ENCODE assay signal across 14 cellular contexts in genomic region chr1:32275424-32275823, GRCh38. TPM values are rescaled to one million over a fixed set of nuclear protein-coding genes. Genes with fewer than 3 reads are reported as not detected.
DNase-seq lines count a peak whose midpoint lies in the region; ATAC-seq and TF ChIP-seq lines count a peak whose summit lies in the region.
"Had no signal": no experiment of that assay in that cellular context is flagged by ENCODE, and none has a peak within 500 bp of the region (broad histone marks: within the 10 kb centered on the region; RNA-seq: fewer than 3 reads in every experiment).

No MANE protein-coding gene starts in this region.

- ATAC-seq in CD8-positive, alpha-beta T cell = no peak
- no peak for ATAC-seq in naive thymus-derived CD8-positive, alpha-beta T cell
- no peak for ATAC-seq in GM21529 (IDR thresholded peaks at IDR 0.05; ENCODE audit: unreplicated experiment)
- ATAC-seq: activated CD8-positive, alpha-beta memory T cell treated with anti-CD3 and anti-CD28 coated beads, Interleukin-2, amount 10 ng/mL, durations not matched to agents 7 days and 5 days; GM12878 had no signal

- CTCF ChIA-PET in CD8-positive, alpha-beta T cell (lab: Charles Lee) = interaction anchor here (0.9 to 2.1 kb wide), 5 partner anchors 15 to 60 kb away, joined by 3 to 8 read pairs (median 5); no protein-coding TSS in a partner anchor

- peak in 1 of 7 experiments; percentile 17 for DNase-seq in CD8-positive, alpha-beta T cell
- DNase-seq in colonic mucosa = peak; percentile 44
- no peak for DNase-seq in naive thymus-derived CD8-positive, alpha-beta T cell
- DNase-seq in brain microvascular endothelial cell = no peak
- no peak for DNase-seq in activated T-helper 2 cell treated with anti-CD3 and anti-CD28 coated beads, Interferon-gamma antibody, Interleukin-2, Interleukin-4, amounts not matched to agents 10 μg/mL and 5 μg/mL and 100 μg/mL, durations not matched to agents 14 hours and 24 hours and 36 hours (ENCODE audit: low spot score)
- no peak for DNase-seq in hypothalamus (lab: John Stamatoyannopoulos, UW)
- DNase-seq: activated CD8-positive, alpha-beta memory T cell treated with anti-CD3 and anti-CD28 coated beads, Interleukin-2, amount 10 ng/mL, durations not matched to agents 7 days and 5 days; Calu3; SW 1271 had no signal

- TF ChIP-seq CTCF in CD8-positive, alpha-beta T cell (IDR thresholded peaks at IDR 0.05) = no peak
- no peak for TF ChIP-seq CTCF in colonic mucosa (IDR thresholded peaks at IDR 0.05)
- no peak for TF ChIP-seq CTCF in brain microvascular endothelial cell (IDR thresholded peaks at IDR 0.05; ENCODE audit: low read depth, low read length, missing control alignments)

- peaks cover 62% of the 10 kb centered on the region for H3K4me1 Mint-ChIP-seq in CD8-positive, alpha-beta T cell (ENCODE audit: low read depth)
- peaks cover 45 to 82% (median 63%) of the 10 kb centered on the region in 4 donors for H3K4me1 Mint-ChIP-seq in naive thymus-derived CD8-positive, alpha-beta T cell
- H3K4me1 Mint-ChIP-seq in activated T-helper 2 cell treated with anti-CD3 and anti-CD28 coated beads, Interferon-gamma antibody, Interleukin-2, Interleukin-4, amounts not matched to agents 10 μg/mL and 5 μg/mL and 100 μg/mL, durations not matched to agents 14 hours and 24 hours and 36 hours (ENCODE audit: low read depth) = peaks cover 41% of the 10 kb centered on the region

- peak overlapping the region; percentile 36 for H3K27ac ChIP-seq in CD8-positive, alpha-beta T cell (ENCODE audit: low read depth, low read length)
- H3K27ac ChIP-seq in HUES64 (ENCODE audit: low read depth, low read length) (no peak overlapping the region), colonic mucosa (no peak overlapping the region), brain microvascular endothelial cell (no peak overlapping the region)
- H3K27ac ChIP-seq: prostate gland had no signal

- peak overlapping the region; percentile 52 for H3K9ac ChIP-seq in HUES64 (ENCODE audit: low read depth, low read length)
- no peak overlapping the region for H3K9ac ChIP-seq in colonic mucosa (ENCODE audit: low read depth in 2 of 2, low read length in 2 of 2)

- peak overlapping the region; percentile 53 for H3K4me3 ChIP-seq in CD8-positive, alpha-beta T cell (ENCODE audit: low read depth, low read length)
- H3K4me3 ChIP-seq in HUES64 (ENCODE audit: low read length) (peak overlapping the region; percentile 41), colonic mucosa (no peak overlapping the region), brain microvascular endothelial cell (ENCODE audit: low read depth, low read length) (no peak overlapping the region)
- H3K4me3 ChIP-seq: GM12878 had no signal

- intact Hi-C loops in CD8-positive, alpha-beta T cell (cut with DNase I, micrococcal nuclease) = loop anchor here in 1 of 2 experiments (2.0 to 10.0 kb wide), 3 partner anchors 15 to 75 kb away; partner anchors contain the start of genes CCDC28B, EIF3I and TMEM234
- intact Hi-C loops in colonic mucosa (cut with DNase I) = no loop called here
- intact Hi-C loops in activated T-helper 2 cell treated with anti-CD3 and anti-CD28 coated beads, Interferon-gamma antibody, Interleukin-2, Interleukin-4, amounts not matched to agents 10 μg/mL and 5 μg/mL and 100 μg/mL, durations not matched to agents 14 hours and 24 hours and 36 hours (cut with micrococcal nuclease) = no loop called here

- POLR2A ChIA-PET in CD8-positive, alpha-beta T cell (lab: Charles Lee) = interaction anchor here (0.9 to 4.3 kb wide), 8 partner anchors 11 to 60 kb away, joined by 3 to 43 read pairs (median 12); partner anchors contain the start of genes FAM167B, HDAC1 and LCK
- POLR2A ChIA-PET in naive thymus-derived CD8-positive, alpha-beta T cell (lab: Charles Lee) = interaction anchor here (0.7 to 48.1 kb wide), 9 partner anchors 10 to 96 kb away, joined by 3 to 2080 read pairs (median 4); partner anchors contain the start of genes EIF3I, FAM167B, HDAC1 and LCK

- H3K9me3 ChIP-seq in CD8-positive, alpha-beta T cell (ENCODE audit: low read length) = no peaks in the 10 kb centered on the region
- no peaks in the 10 kb centered on the region for H3K9me3 ChIP-seq in HUES64 (ENCODE audit: insufficient read depth, low read depth, low read length)
- no peaks in the 10 kb centered on the region for H3K9me3 ChIP-seq in colonic mucosa
- H3K9me3 ChIP-seq: prostate gland had no signal

- H3K9me3 Mint-ChIP-seq in CD8-positive, alpha-beta T cell = no peaks in the 10 kb centered on the region
- H3K9me3 Mint-ChIP-seq in naive thymus-derived CD8-positive, alpha-beta T cell = no peaks in the 10 kb centered on the region
- no peaks in the 10 kb centered on the region for H3K9me3 Mint-ChIP-seq in activated T-helper 2 cell treated with anti-CD3 and anti-CD28 coated beads, Interferon-gamma antibody, Interleukin-2, Interleukin-4, amounts not matched to agents 10 μg/mL and 5 μg/mL and 100 μg/mL, durations not matched to agents 14 hours and 24 hours and 36 hours
- H3K9me3 Mint-ChIP-seq: central memory CD8-positive, alpha-beta T cell had no signal

- H3K4me1 ChIP-seq in CD8-positive, alpha-beta T cell (ENCODE audit: insufficient read depth, low read length) = peaks cover 68% of the 10 kb centered on the region
- H3K4me1 ChIP-seq in HUES64 (ENCODE audit: insufficient read depth, low read length) (peaks cover 16% of the 10 kb centered on the region), colonic mucosa (no peaks in the 10 kb centered on the region)
- H3K4me1 ChIP-seq: prostate gland had no signal

- H3K27me3 Mint-ChIP-seq in CD8-positive, alpha-beta T cell (ENCODE audit: low read depth) = no peaks in the 10 kb centered on the region
- H3K27me3 Mint-ChIP-seq in naive thymus-derived CD8-positive, alpha-beta T cell = peaks cover 0 to 3% (median 0%) of the 10 kb centered on the region in 5 donors
- no peaks in the 10 kb centered on the region for H3K27me3 Mint-ChIP-seq in activated T-helper 2 cell treated with anti-CD3 and anti-CD28 coated beads, Interferon-gamma antibody, Interleukin-2, Interleukin-4, amounts not matched to agents 10 μg/mL and 5 μg/mL and 100 μg/mL, durations not matched to agents 14 hours and 24 hours and 36 hours (ENCODE audit: low read depth)
- H3K27me3 Mint-ChIP-seq: activated CD8-positive, alpha-beta memory T cell treated with anti-CD3 and anti-CD28 coated beads, Interleukin-2, amount 10 ng/mL, durations not matched to agents 7 days and 5 days; central memory CD8-positive, alpha-beta T cell had no signal

- peak overlapping the region; percentile 98 for H3K27ac Mint-ChIP-seq in CD8-positive, alpha-beta T cell
- H3K27ac Mint-ChIP-seq in naive thymus-derived CD8-positive, alpha-beta T cell = peak overlapping the region; percentile 94 to 100 (median 97)
- no peak overlapping the region for H3K27ac Mint-ChIP-seq in activated T-helper 2 cell treated with anti-CD3 and anti-CD28 coated beads, Interferon-gamma antibody, Interleukin-2, Interleukin-4, amounts not matched to agents 10 μg/mL and 5 μg/mL and 100 μg/mL, durations not matched to agents 14 hours and 24 hours and 36 hours

- in situ Hi-C loops in brain microvascular endothelial cell (cut with HindIII; ENCODE audit: low pct_ligation_motif_present, low sequenced_read_pairs) = no loop called here

- H3K27me3 ChIP-seq in CD8-positive, alpha-beta T cell (ENCODE audit: insufficient read depth, low read length) = no peaks in the 10 kb centered on the region
- no peaks in the 10 kb centered on the region for H3K27me3 ChIP-seq in HUES64 (ENCODE audit: insufficient read depth, low read length)
- H3K27me3 ChIP-seq in colonic mucosa = no peaks in the 10 kb centered on the region
- peaks cover 2% of the 10 kb centered on the region for H3K27me3 ChIP-seq in brain microvascular endothelial cell (replicated peaks)

- WGBS in HUES64 = 94% methylated on average over 41 of the region's 41 CpGs

- peaks cover 60% of the 10 kb centered on the region for H3K36me3 ChIP-seq in CD8-positive, alpha-beta T cell (ENCODE audit: insufficient read depth, low read length)
- peaks cover 10% of the 10 kb centered on the region; the same call in 1 of the 2 replicates for H3K36me3 ChIP-seq in HUES64 (ENCODE audit: insufficient read depth, low read length)
- no peaks in the 10 kb centered on the region for H3K36me3 ChIP-seq in colonic mucosa
- no peaks in the 10 kb centered on the region for H3K36me3 ChIP-seq in brain microvascular endothelial cell (replicated peaks)
- H3K36me3 ChIP-seq: prostate gland had no signal

- H3K4me3 Mint-ChIP-seq in CD8-positive, alpha-beta T cell = peak overlapping the region; percentile 83
- H3K4me3 Mint-ChIP-seq in naive thymus-derived CD8-positive, alpha-beta T cell = peak overlapping the region in 9 of 10 donors; percentile 78 to 95 (median 89)
- H3K4me3 Mint-ChIP-seq in activated T-helper 2 cell treated with anti-CD3 and anti-CD28 coated beads, Interferon-gamma antibody, Interleukin-2, Interleukin-4, amounts not matched to agents 10 μg/mL and 5 μg/mL and 100 μg/mL, durations not matched to agents 14 hours and 24 hours and 36 hours (ENCODE audit: low read depth) = no peak overlapping the region
- H3K4me3 Mint-ChIP-seq: activated CD8-positive, alpha-beta memory T cell treated with anti-CD3 and anti-CD28 coated beads, Interleukin-2, amount 10 ng/mL, durations not matched to agents 7 days and 5 days had no signal

- peaks cover 76% of the 10 kb centered on the region for H3K36me3 Mint-ChIP-seq in CD8-positive, alpha-beta T cell
- H3K36me3 Mint-ChIP-seq in naive thymus-derived CD8-positive, alpha-beta T cell = peaks cover 0 to 79% (median 20%) of the 10 kb centered on the region in 3 donors
- peaks cover 85% of the 10 kb centered on the region for H3K36me3 Mint-ChIP-seq in activated T-helper 2 cell treated with anti-CD3 and anti-CD28 coated beads, Interferon-gamma antibody, Interleukin-2, Interleukin-4, amounts not matched to agents 10 μg/mL and 5 μg/mL and 100 μg/mL, durations not matched to agents 14 hours and 24 hours and 36 hours (ENCODE audit: low read depth)

RNA-seq across cellular contexts. Expression of gene HDAC1, which starts 16.5 kb away (rescaled TPM):
- 10 to 100 TPM; 57.8 to 61.4 TPM for total RNA-seq in CD8-positive, alpha-beta T cell
- 76.7 TPM for polyA plus RNA-seq in HUES64 (2013, experiment 1 of 2)
- 86.6 TPM for polyA plus RNA-seq in HUES64 (2013, experiment 2 of 2)
- total RNA-seq in colonic mucosa = 100 to 1,000 TPM; 226 to 291 TPM
- total RNA-seq in naive thymus-derived CD8-positive, alpha-beta T cell = 100 to 1,000 TPM; 154 to 156 TPM
- 100 to 1,000 TPM; 171 to 202 (median 173) TPM for polyA plus RNA-seq in naive thymus-derived CD8-positive, alpha-beta T cell
- total RNA-seq in activated T-helper 2 cell treated with anti-CD3 and anti-CD28 coated beads, Interferon-gamma antibody, Interleukin-2, Interleukin-4, amounts not matched to agents 10 μg/mL and 5 μg/mL and 100 μg/mL, durations not matched to agents 14 hours and 24 hours and 36 hours = 179 and 195 TPM in 2 replicates

RNA-seq across cellular contexts. Expression of gene LCK, which starts 24.4 kb away (rescaled TPM):
- total RNA-seq in CD8-positive, alpha-beta T cell = 100 to 1,000 TPM; 203 to 206 TPM
- polyA plus RNA-seq in HUES64 (2013, experiment 1 of 2) = 24.8 TPM
- 24.1 TPM for polyA plus RNA-seq in HUES64 (2013, experiment 2 of 2)
- 10 to 100 TPM in 1 of 2 donors, 1 to 10 TPM in 1; 3.7 to 24.7 TPM for total RNA-seq in colonic mucosa
- 100 to 1,000 TPM; 509 to 515 TPM for total RNA-seq in naive thymus-derived CD8-positive, alpha-beta T cell
- 1,000 to 10,000 TPM in 1 of 3 donors, 100 to 1,000 TPM in 2; 876 to 1,069 (median 952) TPM for polyA plus RNA-seq in naive thymus-derived CD8-positive, alpha-beta T cell
- total RNA-seq in activated T-helper 2 cell treated with anti-CD3 and anti-CD28 coated beads, Interferon-gamma antibody, Interleukin-2, Interleukin-4, amounts not matched to agents 10 μg/mL and 5 μg/mL and 100 μg/mL, durations not matched to agents 14 hours and 24 hours and 36 hours = 221 and 232 TPM in 2 replicates

RNA-seq across cellular contexts. Expression of gene FAM167B, which starts 28.4 kb away (rescaled TPM):
- under 1 TPM; 0.35 to 0.86 TPM for total RNA-seq in CD8-positive, alpha-beta T cell
- polyA plus RNA-seq in HUES64 (2013, experiment 1 of 2) = 0.85 TPM
- 1.0 TPM for polyA plus RNA-seq in HUES64 (2013, experiment 2 of 2)
- total RNA-seq in colonic mucosa = 1 to 10 TPM; 4.2 to 5.5 TPM
- total RNA-seq in naive thymus-derived CD8-positive, alpha-beta T cell = 1 to 10 TPM; 1.5 to 1.7 TPM
- not detected for polyA plus RNA-seq in naive thymus-derived CD8-positive, alpha-beta T cell
- 0.78 and 0.80 TPM in 2 replicates for total RNA-seq in activated T-helper 2 cell treated with anti-CD3 and anti-CD28 coated beads, Interferon-gamma antibody, Interleukin-2, Interleukin-4, amounts not matched to agents 10 μg/mL and 5 μg/mL and 100 μg/mL, durations not matched to agents 14 hours and 24 hours and 36 hours

RNA-seq across cellular contexts. Expression of gene EIF3I, which starts 53.2 kb away (rescaled TPM):
- total RNA-seq in CD8-positive, alpha-beta T cell = 100 to 1,000 TPM in 1 of 2 experiments, 10 to 100 TPM in 1; 97.4 to 101 TPM
- polyA plus RNA-seq in HUES64 (2013, experiment 1 of 2) = 219 TPM
- polyA plus RNA-seq in HUES64 (2013, experiment 2 of 2) = 220 TPM
- total RNA-seq in colonic mucosa = 100 to 1,000 TPM; 142 to 264 TPM
- 10 to 100 TPM; 80.3 to 96.9 TPM for total RNA-seq in naive thymus-derived CD8-positive, alpha-beta T cell
- 100 to 1,000 TPM; 167 to 181 (median 179) TPM for polyA plus RNA-seq in naive thymus-derived CD8-positive, alpha-beta T cell
- 287 and 293 TPM in 2 replicates for total RNA-seq in activated T-helper 2 cell treated with anti-CD3 and anti-CD28 coated beads, Interferon-gamma antibody, Interleukin-2, Interleukin-4, amounts not matched to agents 10 μg/mL and 5 μg/mL and 100 μg/mL, durations not matched to agents 14 hours and 24 hours and 36 hours

RNA-seq across cellular contexts. Expression of gene TMEM234, which starts 53.3 kb away (rescaled TPM):
- total RNA-seq in CD8-positive, alpha-beta T cell = 1 to 10 TPM; 8.6 to 9.1 TPM
- 7.9 TPM for polyA plus RNA-seq in HUES64 (2013, experiment 1 of 2)
- polyA plus RNA-seq in HUES64 (2013, experiment 2 of 2) = 7.2 TPM
- total RNA-seq in colonic mucosa = 10 to 100 TPM; 20.3 to 27.0 TPM
- total RNA-seq in naive thymus-derived CD8-positive, alpha-beta T cell = 10 to 100 TPM; 24.3 to 26.4 TPM
- polyA plus RNA-seq in naive thymus-derived CD8-positive, alpha-beta T cell = 1 to 10 TPM; 2.1 to 4.9 (median 4.4) TPM
- 10.7 and 12.1 TPM in 2 replicates for total RNA-seq in activated T-helper 2 cell treated with anti-CD3 and anti-CD28 coated beads, Interferon-gamma antibody, Interleukin-2, Interleukin-4, amounts not matched to agents 10 μg/mL and 5 μg/mL and 100 μg/mL, durations not matched to agents 14 hours and 24 hours and 36 hours

Comparison
In these comparisons a context has a peak if more than half of its experiments do, and no peak if none do; other contexts are left out.
1. H3K4me3 ChIP-seq: peak in CD8-positive, alpha-beta T cell (single experiment) and HUES64 (single experiment); none in colonic mucosa (single experiment) and brain microvascular endothelial cell (single experiment).